Comparison of ENCODE assay signal across 1 cellular context in genomic region chr1:154559496-154559950, GRCh38.
TF ChIP-seq lines count a peak whose summit lies in the region.

No MANE protein-coding gene starts in this region.

TF ChIP-seq in K562, 482 proteins besides CTCF, POLR2A, EP300 and RAD21 (continued from another document and continues in another):
- no peak for TF ChIP-seq NFE2 (IDR thresholded peaks at IDR 0.05; ENCODE audit: low read depth)
- no peak for TF ChIP-seq CHCHD3 (CRISPR knock-in tag; IDR thresholded peaks at IDR 0.05)
- TF ChIP-seq, protein P1, sequence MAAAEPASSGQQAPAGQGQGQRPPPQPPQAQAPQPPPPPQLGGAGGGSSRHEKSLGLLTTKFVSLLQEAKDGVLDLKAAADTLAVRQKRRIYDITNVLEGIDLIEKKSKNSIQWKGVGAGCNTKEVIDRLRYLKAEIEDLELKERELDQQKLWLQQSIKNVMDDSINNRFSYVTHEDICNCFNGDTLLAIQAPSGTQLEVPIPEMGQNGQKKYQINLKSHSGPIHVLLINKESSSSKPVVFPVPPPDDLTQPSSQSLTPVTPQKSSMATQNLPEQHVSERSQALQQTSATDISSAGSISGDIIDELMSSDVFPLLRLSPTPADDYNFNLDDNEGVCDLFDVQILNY (CRISPR knock-in tag; IDR thresholded peaks at IDR 0.05), result no peak
- TF ChIP-seq ZNF184 (CRISPR knock-in tag; IDR thresholded peaks at IDR 0.05), result no peak
- TF ChIP-seq ZNF133 (CRISPR knock-in tag; IDR thresholded peaks at IDR 0.05), result no peak
- TF ChIP-seq NCOA2 (IDR thresholded peaks at IDR 0.05; ENCODE audit: partially characterized antibody in 2 of 2), result no peak
- no peak for TF ChIP-seq TAF1 (IDR thresholded peaks at IDR 0.05; ENCODE audit: control insufficient read depth, extremely low read depth, insufficient read depth, low read length, severe bottlenecking)
- no peak for TF ChIP-seq SIN3A (IDR thresholded peaks at IDR 0.05; ENCODE audit: borderline replicate concordance in 2 of 2, control insufficient read depth in 1 of 2, low read depth in 2 of 2, low read length in 2 of 2)
- TF ChIP-seq, protein P2, sequence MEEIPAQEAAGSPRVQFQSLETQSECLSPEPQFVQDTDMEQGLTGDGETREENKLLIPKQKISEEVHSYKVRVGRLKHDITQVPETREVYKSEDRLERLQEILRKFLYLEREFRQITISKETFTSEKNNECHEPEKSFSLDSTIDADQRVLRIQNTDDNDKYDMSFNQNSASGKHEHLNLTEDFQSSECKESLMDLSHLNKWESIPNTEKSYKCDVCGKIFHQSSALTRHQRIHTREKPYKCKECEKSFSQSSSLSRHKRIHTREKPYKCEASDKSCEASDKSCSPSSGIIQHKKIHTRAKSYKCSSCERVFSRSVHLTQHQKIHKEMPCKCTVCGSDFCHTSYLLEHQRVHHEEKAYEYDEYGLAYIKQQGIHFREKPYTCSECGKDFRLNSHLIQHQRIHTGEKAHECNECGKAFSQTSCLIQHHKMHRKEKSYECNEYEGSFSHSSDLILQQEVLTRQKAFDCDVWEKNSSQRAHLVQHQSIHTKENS (CRISPR knock-in tag; IDR thresholded peaks at IDR 0.05), result no peak
- TF ChIP-seq CEBPZ (IDR thresholded peaks at IDR 0.05; ENCODE audit: borderline replicate concordance, low read depth, low read length), result no peak
- TF ChIP-seq BACH1 (tag; IDR thresholded peaks at IDR 0.05), result no peak
- TF ChIP-seq CHD7 (IDR thresholded peaks at IDR 0.05; ENCODE audit: low read depth, low read length), result no peak
- no peak for TF ChIP-seq ZNF282 (CRISPR knock-in tag; IDR thresholded peaks at IDR 0.05)
- TF ChIP-seq SP2 (IDR thresholded peaks at IDR 0.05; ENCODE audit: extremely low read depth, low read depth, low read length, poor library complexity, severe bottlenecking), result no peak
- TF ChIP-seq, protein P3, sequence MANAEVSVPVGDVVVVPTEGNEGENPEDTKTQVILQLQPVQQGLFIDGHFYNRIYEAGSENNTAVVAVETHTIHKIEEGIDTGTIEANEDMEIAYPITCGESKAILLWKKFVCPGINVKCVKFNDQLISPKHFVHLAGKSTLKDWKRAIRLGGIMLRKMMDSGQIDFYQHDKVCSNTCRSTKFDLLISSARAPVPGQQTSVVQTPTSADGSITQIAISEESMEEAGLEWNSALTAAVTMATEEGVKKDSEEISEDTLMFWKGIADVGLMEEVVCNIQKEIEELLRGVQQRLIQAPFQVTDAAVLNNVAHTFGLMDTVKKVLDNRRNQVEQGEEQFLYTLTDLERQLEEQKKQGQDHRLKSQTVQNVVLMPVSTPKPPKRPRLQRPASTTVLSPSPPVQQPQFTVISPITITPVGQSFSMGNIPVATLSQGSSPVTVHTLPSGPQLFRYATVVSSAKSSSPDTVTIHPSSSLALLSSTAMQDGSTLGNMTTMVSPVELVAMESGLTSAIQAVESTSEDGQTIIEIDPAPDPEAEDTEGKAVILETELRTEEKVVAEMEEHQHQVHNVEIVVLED (CRISPR knock-in tag; IDR thresholded peaks at IDR 0.05), result no peak
- TF ChIP-seq ZFPM2 (CRISPR knock-in tag; IDR thresholded peaks at IDR 0.05), result no peak
- TF ChIP-seq KDM2B (CRISPR knock-in tag; IDR thresholded peaks at IDR 0.05), result no peak
- TF ChIP-seq PCBP1 (IDR thresholded peaks at IDR 0.05; ENCODE audit: low read depth, low read length, poor library complexity, severe bottlenecking), result no peak
- no peak for TF ChIP-seq TEAD2 (tag; IDR thresholded peaks at IDR 0.05)
- TF ChIP-seq ZNF217 (CRISPR knock-in tag; IDR thresholded peaks at IDR 0.05), result no peak
- TF ChIP-seq ESRRA (IDR thresholded peaks at IDR 0.05; ENCODE audit: borderline replicate concordance, low read depth), result no peak
- TF ChIP-seq ATF7 (IDR thresholded peaks at IDR 0.05), result no peak
- TF ChIP-seq LEF1 (IDR thresholded peaks at IDR 0.05), result no peak
- TF ChIP-seq PHB2 (IDR thresholded peaks at IDR 0.05; ENCODE audit: low read depth), result no peak
- no peak for TF ChIP-seq HNRNPLL (IDR thresholded peaks at IDR 0.05; ENCODE audit: low read depth, low read length, poor library complexity, severe bottlenecking)
- TF ChIP-seq MBD2 (IDR thresholded peaks at IDR 0.05; ENCODE audit: borderline replicate concordance, low read depth), result no peak
- TF ChIP-seq PTTG1 (tag; IDR thresholded peaks at IDR 0.05; ENCODE audit: low read depth), result no peak
- TF ChIP-seq SMARCE1 (IDR thresholded peaks at IDR 0.05), result no peak
- TF ChIP-seq CHD4 (IDR thresholded peaks at IDR 0.05; ENCODE audit: insufficient read depth, insufficient replicate concordance, low read depth, low read length, poor library complexity, severe bottlenecking), result peak; percentile 2
- TF ChIP-seq ZNF3 (CRISPR knock-in tag; IDR thresholded peaks at IDR 0.05), result no peak
- no peak for TF ChIP-seq BRCA1 (IDR thresholded peaks at IDR 0.05)
- no peak for TF ChIP-seq BRCA1 (CRISPR knock-in tag; IDR thresholded peaks at IDR 0.05)
- no peak for TF ChIP-seq ZNF449 (CRISPR knock-in tag; IDR thresholded peaks at IDR 0.05)
- TF ChIP-seq ZFX (CRISPR knock-in tag; IDR thresholded peaks at IDR 0.05), result no peak
- TF ChIP-seq KDM1A (IDR thresholded peaks at IDR 0.05), result no peak
- TF ChIP-seq, protein P4, sequence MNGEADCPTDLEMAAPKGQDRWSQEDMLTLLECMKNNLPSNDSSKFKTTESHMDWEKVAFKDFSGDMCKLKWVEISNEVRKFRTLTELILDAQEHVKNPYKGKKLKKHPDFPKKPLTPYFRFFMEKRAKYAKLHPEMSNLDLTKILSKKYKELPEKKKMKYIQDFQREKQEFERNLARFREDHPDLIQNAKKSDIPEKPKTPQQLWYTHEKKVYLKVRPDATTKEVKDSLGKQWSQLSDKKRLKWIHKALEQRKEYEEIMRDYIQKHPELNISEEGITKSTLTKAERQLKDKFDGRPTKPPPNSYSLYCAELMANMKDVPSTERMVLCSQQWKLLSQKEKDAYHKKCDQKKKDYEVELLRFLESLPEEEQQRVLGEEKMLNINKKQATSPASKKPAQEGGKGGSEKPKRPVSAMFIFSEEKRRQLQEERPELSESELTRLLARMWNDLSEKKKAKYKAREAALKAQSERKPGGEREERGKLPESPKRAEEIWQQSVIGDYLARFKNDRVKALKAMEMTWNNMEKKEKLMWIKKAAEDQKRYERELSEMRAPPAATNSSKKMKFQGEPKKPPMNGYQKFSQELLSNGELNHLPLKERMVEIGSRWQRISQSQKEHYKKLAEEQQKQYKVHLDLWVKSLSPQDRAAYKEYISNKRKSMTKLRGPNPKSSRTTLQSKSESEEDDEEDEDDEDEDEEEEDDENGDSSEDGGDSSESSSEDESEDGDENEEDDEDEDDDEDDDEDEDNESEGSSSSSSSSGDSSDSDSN (IDR thresholded peaks at IDR 0.05; ENCODE audit: borderline replicate concordance in 1 of 2, low read depth in 2 of 2, low read length in 2 of 2), result 0 out of 4 replicates have a peak, but pooled peaks of 1 of the 2 experiments have one; percentile 28
- TF ChIP-seq RHOXF2B (CRISPR knock-in tag; conservative IDR thresholded peaks at IDR 0.05), result no peak
- TF ChIP-seq, protein P5, sequence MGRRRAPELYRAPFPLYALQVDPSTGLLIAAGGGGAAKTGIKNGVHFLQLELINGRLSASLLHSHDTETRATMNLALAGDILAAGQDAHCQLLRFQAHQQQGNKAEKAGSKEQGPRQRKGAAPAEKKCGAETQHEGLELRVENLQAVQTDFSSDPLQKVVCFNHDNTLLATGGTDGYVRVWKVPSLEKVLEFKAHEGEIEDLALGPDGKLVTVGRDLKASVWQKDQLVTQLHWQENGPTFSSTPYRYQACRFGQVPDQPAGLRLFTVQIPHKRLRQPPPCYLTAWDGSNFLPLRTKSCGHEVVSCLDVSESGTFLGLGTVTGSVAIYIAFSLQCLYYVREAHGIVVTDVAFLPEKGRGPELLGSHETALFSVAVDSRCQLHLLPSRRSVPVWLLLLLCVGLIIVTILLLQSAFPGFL (CRISPR knock-in tag; IDR thresholded peaks at IDR 0.05), result no peak
